In genomic region chr12:103840881-103841689, GRCh38 we compare ENCODE assay signal across 8 cellular contexts. TPM values are rescaled to one million over a fixed set of nuclear protein-coding genes. Genes with fewer than 3 reads are reported as not detected.
DNase-seq lines count a peak whose midpoint lies in the region; ATAC-seq and TF ChIP-seq lines count a peak whose summit lies in the region.

Gene NT5DC3 (minus strand): TSS chr12:103841234. CDS start chr12:103841156, 78 bp downstream.

- H3K4me3 ChIP-seq in AG04449 (ENCODE audit: low read depth, low read length) = peak within 1 kb of the TSS; percentile 67
- peak within 1 kb of the TSS; percentile 66 for H3K4me3 ChIP-seq in kidney epithelial cell (ENCODE audit: low read depth, low read length)

- DNase-seq in AG04449 (ENCODE audit: low read depth, low spot score) (no peak), NCI-H2227 (lab: John Stamatoyannopoulos, UW; ENCODE audit: unreplicated experiment) (peak; percentile 90), cerebellar cortex (ENCODE audit: low spot score) (peak; percentile 81), kidney epithelial cell (ENCODE audit: low read depth) (no peak)
- DNase-seq in activated CD4-positive, CD25-positive, alpha-beta regulatory T cell treated with anti-CD3 and anti-CD28 coated beads, Interleukin-2, amount 50 U/mL, for 72 hours = peak; percentile 84
- DNase-seq in stimulated activated CD4-positive, alpha-beta T cell treated with anti-CD3 and anti-CD28 coated beads, Interleukin-15, amount 100 ng/mL, for 48 hours (ENCODE audit: low read depth in 2 of 2) = peak; percentile 65 to 73

- CTCF ChIA-PET in AG04449 (lab: Yijun Ruan, JAX) = interaction anchor here (0.7 to 2.2 kb wide), 9 partner anchors 10 to 95 kb away, joined by 3 to 11 read pairs (median 3); no protein-coding TSS in a partner anchor

- TF ChIP-seq CTCF in AG04449 (IDR thresholded peaks at IDR 0.05; ENCODE audit: insufficient read depth, low read length, missing control alignments) = peak; percentile 32
- TF ChIP-seq CTCF in kidney epithelial cell (IDR thresholded peaks at IDR 0.05; ENCODE audit: insufficient read depth, low read length, poor library complexity, severe bottlenecking) = no peak

- POLR2A ChIA-PET in AG04449 (lab: Yijun Ruan, JAX) = interaction anchor here (0.6 to 1.9 kb wide), 7 partner anchors 8 to 89 kb away, joined by 3 to 7 read pairs (median 3); partner anchors contain the start of gene HSP90B1

- ATAC-seq in GM18867 (IDR thresholded peaks at IDR 0.05; ENCODE audit: unreplicated experiment) (peak; percentile 89), HG03095 (IDR thresholded peaks at IDR 0.05; ENCODE audit: unreplicated experiment) (peak; percentile 85)

- H3K36me3 ChIP-seq in kidney epithelial cell (ENCODE audit: control insufficient read depth, insufficient read depth, low read length) = no peaks in the 10 kb centered on the region

- no peaks in the 10 kb centered on the region for H3K27me3 ChIP-seq in kidney epithelial cell (ENCODE audit: control insufficient read depth, insufficient read depth, low read length)

RNA-seq across cellular contexts. Expression of gene NT5DC3, which starts in this region (rescaled TPM):
- total RNA-seq in kidney epithelial cell = 14.3 and 17.0 TPM in 2 replicates

Comparison
In these comparisons a context has a peak if more than half of its experiments do, and no peak if none do; other contexts are left out.
1. DNase-seq: peak in NCI-H2227 (single experiment), activated CD4-positive, CD25-positive, alpha-beta regulatory T cell treated with anti-CD3 and anti-CD28 coated beads, Interleukin-2, amount 50 U/mL, for 72 hours (single experiment), cerebellar cortex (single experiment) and stimulated activated CD4-positive, alpha-beta T cell treated with anti-CD3 and anti-CD28 coated beads, Interleukin-15, amount 100 ng/mL, for 48 hours (2 of 2); none in AG04449 (single experiment) and kidney epithelial cell (single experiment).